3 cellular contexts compared by ENCODE assay signal in genomic region chr7:139694389-139694676, GRCh38.
TF ChIP-seq lines count a peak whose summit lies in the region.

No MANE protein-coding gene starts in this region.

TF ChIP-seq in SK-N-SH treated with all-trans-retinoic acid at 6 μM for 48 hours, 23 proteins besides CTCF, POLR2A, EP300 and RAD21 (continued from another document and continues in another):
- TF ChIP-seq CSDC2 (CRISPR knock-in tag; IDR thresholded peaks at IDR 0.05): no peak
- no peak for TF ChIP-seq CREB5 (CRISPR knock-in tag; IDR thresholded peaks at IDR 0.05; ENCODE audit: low read depth)
- no peak for TF ChIP-seq SNAI2 (CRISPR knock-in tag; IDR thresholded peaks at IDR 0.05)
- TF ChIP-seq ZFP30 (CRISPR knock-in tag; IDR thresholded peaks at IDR 0.05): no peak
- no peak for TF ChIP-seq RARB (CRISPR knock-in tag; IDR thresholded peaks at IDR 0.05)
- TF ChIP-seq CSRNP3 (CRISPR knock-in tag; IDR thresholded peaks at IDR 0.05): no peak
- no peak for TF ChIP-seq ZC3H10 (CRISPR knock-in tag; IDR thresholded peaks at IDR 0.05)
- TF ChIP-seq ZFP3 (CRISPR knock-in tag; IDR thresholded peaks at IDR 0.05): no peak
- TF ChIP-seq ZNF70 (CRISPR knock-in tag; IDR thresholded peaks at IDR 0.05): no peak
- TF ChIP-seq GLIS3 (CRISPR knock-in tag; IDR thresholded peaks at IDR 0.05): no peak
- TF ChIP-seq TOX (CRISPR knock-in tag; IDR thresholded peaks at IDR 0.05; ENCODE audit: borderline replicate concordance): no peak
- no peak for TF ChIP-seq TSHZ2 (CRISPR knock-in tag; IDR thresholded peaks at IDR 0.05)
- TF ChIP-seq ISL1 (CRISPR knock-in tag; IDR thresholded peaks at IDR 0.05): no peak

TF ChIP-seq in SK-N-SH, 30 proteins besides CTCF, POLR2A, EP300 and RAD21 (continued from another document):
- no peak for TF ChIP-seq USF2 (IDR thresholded peaks at IDR 0.05; ENCODE audit: borderline replicate concordance, low read depth, low read length)
- no peak for TF ChIP-seq GABPA (IDR thresholded peaks at IDR 0.05; ENCODE audit: low read depth)
- no peak for TF ChIP-seq MAX (IDR thresholded peaks at IDR 0.05; ENCODE audit: low read depth)
- no peak for TF ChIP-seq MEF2A (IDR thresholded peaks at IDR 0.05; ENCODE audit: borderline replicate concordance, low read depth)
- TF ChIP-seq ZBTB33 (IDR thresholded peaks at IDR 0.05; ENCODE audit: borderline replicate concordance, low read depth): no peak
- no peak for TF ChIP-seq RXRA (IDR thresholded peaks at IDR 0.05; ENCODE audit: borderline replicate concordance, low read depth)
- TF ChIP-seq YY1 (IDR thresholded peaks at IDR 0.05; ENCODE audit: low read depth): no peak

TF ChIP-seq in H1, 55 proteins besides CTCF, POLR2A, EP300 and RAD21 (continued from another document):
- TF ChIP-seq E2F6 (IDR thresholded peaks at IDR 0.05): no peak
- TF ChIP-seq CEBPB (IDR thresholded peaks at IDR 0.05; ENCODE audit: low read depth, low read length): no peak
- no peak for TF ChIP-seq ATF2 (IDR thresholded peaks at IDR 0.05; ENCODE audit: low read length)
- TF ChIP-seq SUZ12 (IDR thresholded peaks at IDR 0.05; ENCODE audit: low read length): no peak
- no peak for TF ChIP-seq SAP30 (IDR thresholded peaks at IDR 0.05; ENCODE audit: insufficient read depth, insufficient replicate concordance, low read length)
- no peak for TF ChIP-seq POU5F1 (IDR thresholded peaks at IDR 0.05; ENCODE audit: low read depth, low read length)
- no peak for TF ChIP-seq SP4 (IDR thresholded peaks at IDR 0.05; ENCODE audit: low read length)
- TF ChIP-seq EGR1 (IDR thresholded peaks at IDR 0.05; ENCODE audit: borderline replicate concordance, low read depth, low read length): no peak
- no peak for TF ChIP-seq ASH2L (IDR thresholded peaks at IDR 0.05; ENCODE audit: low read length)
- no peak for TF ChIP-seq SP2 (IDR thresholded peaks at IDR 0.05; ENCODE audit: low read length)
- no peak for TF ChIP-seq JUND (IDR thresholded peaks at IDR 0.05; ENCODE audit: low read length)
- no peak for TF ChIP-seq CBX8 (IDR thresholded peaks at IDR 0.05; ENCODE audit: borderline replicate concordance, low read depth, low read length)
- no peak for TF ChIP-seq SP1 (IDR thresholded peaks at IDR 0.05; ENCODE audit: low read depth, low read length)
- TF ChIP-seq GTF2F1 (IDR thresholded peaks at IDR 0.05; ENCODE audit: borderline replicate concordance, low read depth, low read length): no peak
